10 cellular contexts compared by ENCODE assay signal in the genomic region with DNA sequence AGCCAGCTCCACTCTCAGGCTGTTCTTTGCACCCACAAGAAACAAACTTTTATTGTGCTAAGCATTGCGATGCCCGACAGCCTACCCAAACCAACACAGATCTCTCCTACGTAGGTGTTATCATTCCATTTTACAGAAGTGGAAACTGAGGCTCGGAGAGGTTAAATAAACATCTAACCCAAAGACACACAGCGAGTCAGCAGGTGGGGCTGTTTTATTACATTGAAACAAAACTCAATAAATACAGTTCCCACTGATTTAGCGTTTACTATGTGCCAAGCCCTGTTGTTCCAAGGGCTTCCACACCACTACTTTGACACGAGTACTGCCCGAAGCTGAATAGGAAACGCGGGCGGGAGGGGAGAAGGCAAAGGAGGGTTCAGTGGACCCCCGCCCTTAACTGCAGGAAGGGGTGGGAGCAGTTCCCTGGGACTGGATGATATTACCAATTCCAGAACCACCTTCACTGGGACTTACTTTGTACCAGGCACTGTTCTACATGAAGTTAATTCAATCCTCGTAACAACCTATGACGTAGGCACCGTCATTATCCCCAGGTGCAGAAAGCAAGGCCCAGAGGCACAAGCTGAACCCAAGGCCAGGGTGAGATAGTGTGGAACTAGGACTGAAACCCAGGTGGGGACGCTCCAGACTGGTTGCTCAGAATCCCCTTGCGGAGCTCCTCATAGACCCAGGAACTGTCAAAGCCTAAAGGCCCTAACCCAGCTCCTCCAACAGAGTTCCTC. TPM values are rescaled to one million over a fixed set of nuclear protein-coding genes. Genes with fewer than 3 reads are reported as not detected.
DNase-seq lines count a peak whose midpoint lies in the region; ATAC-seq, FAIRE-seq and TF ChIP-seq lines count a peak whose summit lies in the region.
"Had no signal": no experiment of that assay in that cellular context is flagged by ENCODE, and none has a peak within 500 bp of the region (broad histone marks: within the 10 kb centered on the region; RNA-seq: fewer than 3 reads in every experiment).

No MANE protein-coding gene starts in this region.

- FAIRE-seq in HepG2 (lab: Jason Lieb, UNC), result no peak

- TF ChIP-seq POLR2A in HepG2 (IDR thresholded peaks at IDR 0.05; ENCODE audit: insufficient read depth in 1 of 2, low read depth in 2 of 2, low read length in 2 of 2), result no peak

- no peak overlapping the region for H2AFZ ChIP-seq in HepG2 (ENCODE audit: low read length)

- peak in 1 of 2 experiments; percentile 3 for TF ChIP-seq CTCF in brain (conservative IDR thresholded peaks at IDR 0.05)
- TF ChIP-seq CTCF in HepG2 (CRISPR knock-in tag; IDR thresholded peaks at IDR 0.05), result peak; percentile 17; the same call in 1 of the 2 replicates
- no peak for TF ChIP-seq CTCF in GM10248 (IDR thresholded peaks at IDR 0.05; ENCODE audit: control extremely low read depth, extremely low read depth, low read depth, missing control alignments)

- TF ChIP-seq RAD21 in HepG2 (CRISPR knock-in tag; IDR thresholded peaks at IDR 0.05), result no peak

- no peaks in the 10 kb centered on the region for H3K9me3 Mint-ChIP-seq in IgD-negative memory B cell
- peaks cover 0 to 3% (median 0%) of the 10 kb centered on the region in 5 experiments for H3K9me3 Mint-ChIP-seq in brain

- H3K27ac ChIP-seq in HepG2 (ENCODE audit: extremely low read length, insufficient read depth, low read length) (no peak overlapping the region), substantia nigra (ENCODE audit: low read depth, low read length, poor library complexity, severe bottlenecking) (peak overlapping the region; percentile 88)

- H3K9ac ChIP-seq in HepG2 (ENCODE audit: insufficient read depth, low read depth, low read length), result no peak overlapping the region

- H3K4me1 ChIP-seq in HepG2 (ENCODE audit: insufficient read depth, low read length), result peaks cover 33% of the 10 kb centered on the region

- no peaks in the 10 kb centered on the region for H3K27me3 Mint-ChIP-seq in IgD-negative memory B cell
- no peaks in the 10 kb centered on the region for H3K27me3 Mint-ChIP-seq in brain

- H3K4me3 Mint-ChIP-seq in IgD-negative memory B cell, result peak overlapping the region in 1 of 4 donors; percentile 32
- peak overlapping the region in 1 of 5 experiments; percentile 60 for H3K4me3 Mint-ChIP-seq in brain
- H3K4me3 Mint-ChIP-seq: T-helper 2 cell treated with Interferon-gamma antibody and Interleukin-4, amounts not matched to agents 5 μg/mL and 100 μg/mL, for 36 hours had no signal

- no peaks in the 10 kb centered on the region; the same call in 1 of the 2 replicates for H4K20me1 ChIP-seq in HepG2 (ENCODE audit: insufficient read depth, low read length)

- BruUV-seq in HepG2 (replicated peaks; lab: Mats Ljungman, UMichigan), result no TSS peak

- CTCF ChIA-PET in HepG2 (lab: Yijun Ruan, JAX; ENCODE audit: low intra/inter-chr PET ratio, low total read pairs), result no interaction called here
- CTCF ChIA-PET in GM10248 (lab: Yijun Ruan, JAX), result interaction anchor here (0.6 to 7.4 kb wide), 5 partner anchors 8 to 42 kb away, joined by 3 to 101 read pairs (median 4); no protein-coding TSS in a partner anchor

- no peaks in the 10 kb centered on the region for H3K9me3 ChIP-seq in HepG2 (ENCODE audit: low read length)

- WGBS in HepG2 (ENCODE audit: low lambda C conversion rate), result 97% methylated on average over 15 of the region's 17 CpGs

- H3K79me2 ChIP-seq in HepG2 (ENCODE audit: insufficient read depth, low read length), result peaks cover 15% of the 10 kb centered on the region

- DNase-seq in HepG2 (ENCODE audit: low spot score), result no peak
- DNase-seq in substantia nigra (lab: John Stamatoyannopoulos, UW), result peak in 2 of 49 donors; percentile 11 to 66
- no peak for DNase-seq in NCI-H748 treated with DMSO at 0.1 percent for 48 hours (lab: John Stamatoyannopoulos, UW)
- no peak for DNase-seq in GM10248 (ENCODE audit: extremely low spot score)
- DNase-seq: activated naive CD4-positive, alpha-beta T cell treated with Interleukin-2 at 50 U/mL for 16 hours had no signal

- no peaks in the 10 kb centered on the region for H3K27me3 ChIP-seq in HepG2 (ENCODE audit: control insufficient read depth in 1 of 2, insufficient read depth in 2 of 2, low read length in 2 of 2)

- ATAC-seq in HepG2 (no peak), HG03108 (IDR thresholded peaks at IDR 0.05; ENCODE audit: unreplicated experiment) (no peak), HG02571 (IDR thresholded peaks at IDR 0.05; ENCODE audit: unreplicated experiment) (no peak)

- peaks cover 5% of the 10 kb centered on the region for H3K36me3 Mint-ChIP-seq in IgD-negative memory B cell
- peaks cover 4% of the 10 kb centered on the region for H3K36me3 Mint-ChIP-seq in brain

- H3K27ac Mint-ChIP-seq in IgD-negative memory B cell (peak overlapping the region in 2 of 3 donors; percentile 19 to 32), brain (peak overlapping the region in 4 of 5 experiments; percentile 75 to 88 (median 82))
- H3K27ac Mint-ChIP-seq: T-helper 2 cell treated with Interferon-gamma antibody and Interleukin-4, amounts not matched to agents 5 μg/mL and 100 μg/mL, for 36 hours had no signal

- H3K36me3 ChIP-seq in HepG2 (replicated peaks in 1 of 2; ENCODE audit: control insufficient read depth in 1 of 2, insufficient read depth in 2 of 2, low read length in 2 of 2), result peaks cover 15 to 42% of the 10 kb centered on the region in 2 experiments; a peak in 4 of 5 replicates

- H3K4me3 ChIP-seq in HepG2 (replicated peaks in 1 of 3; ENCODE audit: insufficient read depth in 1 of 3, low read depth in 2 of 3, low read length in 3 of 3), result no peak overlapping the region

- POLR2A ChIA-PET in HepG2 (lab: Yijun Ruan, JAX), result no interaction called here
- POLR2A ChIA-PET in GM10248 (lab: Yijun Ruan, JAX), result interaction anchor here (0.6 to 0.7 kb wide), 2 partner anchors 29 to 736 kb away, joined by 3 read pairs; no protein-coding TSS in a partner anchor

- in situ Hi-C loops in HepG2 (cut with HindIII; ENCODE audit: extremely low pct_ligation_motif_present, low pct_unique_long_range_greater_than_20kb), result no loop called here

- H3K4me2 ChIP-seq in HepG2 (ENCODE audit: low read depth, low read length), result no peak overlapping the region

- no peak for TF ChIP-seq EP300 in HepG2 (IDR thresholded peaks at IDR 0.05; ENCODE audit: low read depth in 2 of 2, low read length in 2 of 2)
- TF ChIP-seq EP300 in HepG2 (CRISPR knock-in tag; IDR thresholded peaks at IDR 0.05; ENCODE audit: borderline replicate concordance), result no peak

- peaks cover 11 to 16% (median 16%) of the 10 kb centered on the region in 3 donors for H3K4me1 Mint-ChIP-seq in IgD-negative memory B cell
- H3K4me1 Mint-ChIP-seq in brain, result peaks cover 43% of the 10 kb centered on the region

- intact Hi-C loops in HepG2 (cut with micrococcal nuclease; ENCODE audit: unreplicated experiment), result no loop called here

RNA-seq across cellular contexts. Expression of a gene that starts 19.3 kb away (rescaled TPM):
- polyA plus RNA-seq in IgD-negative memory B cell (2.8 TPM), brain (ENCODE audit: insufficient read depth, low read depth, low replicate concordance) (52.0 TPM), HepG2 (2011; rRNA removed) (229 and 240 TPM in 2 replicates)
- 58.5 and 76.4 TPM in 2 replicates for total RNA-seq in HepG2 (2016; rRNA removed; fragmentation: Illumina TruSeq; extraction: Trizol)
- total RNA-seq in HepG2 (2016; cell fraction: cytosol; rRNA removed; fragmentation: Illumina TruSeq; extraction: Trizol; ENCODE audit: low read depth), result 7.2 and 7.7 TPM in 2 replicates
- total RNA-seq in HepG2 (2016; cell fraction: insoluble cytoplasmic fraction; rRNA removed; fragmentation: Illumina TruSeq; extraction: Trizol), result 53.0 and 79.3 TPM in 2 replicates
- total RNA-seq in HepG2 (2016; cell fraction: membrane; rRNA removed; fragmentation: Illumina TruSeq; extraction: Trizol), result 22.0 and 22.8 TPM in 2 replicates
- total RNA-seq in HepG2 (2016; cell fraction: nucleus; rRNA removed; fragmentation: Illumina TruSeq; extraction: Trizol), result 52.1 and 60.8 TPM in 2 replicates
- polyA plus RNA-seq in HepG2 (2011; cell fraction: cytosol; rRNA removed), result 210 and 362 TPM in 2 replicates
- polyA plus RNA-seq in HepG2 (2011; cell fraction: nucleus; rRNA removed), result 328 and 432 TPM in 2 replicates
- 87.2 and 88.3 TPM in 2 replicates for polyA plus RNA-seq in HepG2 (2012)
- 7.1 and 8.1 TPM in 2 replicates for polyA plus RNA-seq in HepG2 (2016; cell fraction: cytosol; fragmentation: Illumina TruSeq; extraction: Trizol; ENCODE audit: low read depth)
- polyA plus RNA-seq in HepG2 (2016; cell fraction: insoluble cytoplasmic fraction; fragmentation: Illumina TruSeq; extraction: Trizol; ENCODE audit: low read depth), result 53.0 and 59.0 TPM in 2 replicates
- 16.0 and 17.1 TPM in 2 replicates for polyA plus RNA-seq in HepG2 (2016; cell fraction: membrane; fragmentation: Illumina TruSeq; extraction: Trizol; ENCODE audit: low read depth)
- polyA plus RNA-seq in HepG2 (2016; cell fraction: nucleus; fragmentation: Illumina TruSeq; extraction: Trizol; ENCODE audit: insufficient read depth, low read depth), result 91.4 and 94.6 TPM in 2 replicates
- polyA minus RNA-seq in HepG2 (2011; rRNA and poly(A)+ RNA removed; ENCODE audit: low replicate concordance), result 12.3 and 373 TPM in 2 replicates
- polyA minus RNA-seq in HepG2 (2011; cell fraction: cytosol; rRNA and poly(A)+ RNA removed), result 140 and 148 TPM in 2 replicates
- 129 and 138 TPM in 2 replicates for polyA minus RNA-seq in HepG2 (2011; cell fraction: nucleus; rRNA and poly(A)+ RNA removed)

RNA-seq across cellular contexts. Expression of a gene that starts 34.8 kb away (rescaled TPM):
- polyA plus RNA-seq in IgD-negative memory B cell, result 1.5 TPM
- polyA plus RNA-seq in brain (ENCODE audit: insufficient read depth, low read depth, low replicate concordance), result 5.8 TPM
- total RNA-seq in HepG2 (2016; rRNA removed; fragmentation: Illumina TruSeq; extraction: Trizol), result 16.3 and 16.7 TPM in 2 replicates
- 1.4 and 1.9 TPM in 2 replicates for total RNA-seq in HepG2 (2016; cell fraction: cytosol; rRNA removed; fragmentation: Illumina TruSeq; extraction: Trizol; ENCODE audit: low read depth)
- 12.2 and 17.7 TPM in 2 replicates for total RNA-seq in HepG2 (2016; cell fraction: insoluble cytoplasmic fraction; rRNA removed; fragmentation: Illumina TruSeq; extraction: Trizol)
- 3.8 and 4.9 TPM in 2 replicates for total RNA-seq in HepG2 (2016; cell fraction: membrane; rRNA removed; fragmentation: Illumina TruSeq; extraction: Trizol)
- 10.0 and 11.1 TPM in 2 replicates for total RNA-seq in HepG2 (2016; cell fraction: nucleus; rRNA removed; fragmentation: Illumina TruSeq; extraction: Trizol)
- polyA plus RNA-seq in HepG2 (2011; rRNA removed), result 6.9 and 7.3 TPM in 2 replicates
- 8.4 and 12.3 TPM in 2 replicates for polyA plus RNA-seq in HepG2 (2011; cell fraction: cytosol; rRNA removed)
- 21.1 and 21.8 TPM in 2 replicates for polyA plus RNA-seq in HepG2 (2011; cell fraction: nucleus; rRNA removed)
- 5.7 and 8.6 TPM in 2 replicates for polyA plus RNA-seq in HepG2 (2012)
- polyA plus RNA-seq in HepG2 (2016; cell fraction: cytosol; fragmentation: Illumina TruSeq; extraction: Trizol; ENCODE audit: low read depth), result 0.47 and 1.00 TPM in 2 replicates
- 9.4 and 11.8 TPM in 2 replicates for polyA plus RNA-seq in HepG2 (2016; cell fraction: insoluble cytoplasmic fraction; fragmentation: Illumina TruSeq; extraction: Trizol; ENCODE audit: low read depth)
- 1.5 and 1.6 TPM in 2 replicates for polyA plus RNA-seq in HepG2 (2016; cell fraction: membrane; fragmentation: Illumina TruSeq; extraction: Trizol; ENCODE audit: low read depth)
- 13.9 and 14.1 TPM in 2 replicates for polyA plus RNA-seq in HepG2 (2016; cell fraction: nucleus; fragmentation: Illumina TruSeq; extraction: Trizol; ENCODE audit: insufficient read depth, low read depth)
- 2.4 and 21.3 TPM in 2 replicates for polyA minus RNA-seq in HepG2 (2011; rRNA and poly(A)+ RNA removed; ENCODE audit: low replicate concordance)
- polyA minus RNA-seq in HepG2 (2011; cell fraction: cytosol; rRNA and poly(A)+ RNA removed), result 10.2 and 10.5 TPM in 2 replicates
- 4.0 and 6.3 TPM in 2 replicates for polyA minus RNA-seq in HepG2 (2011; cell fraction: nucleus; rRNA and poly(A)+ RNA removed)
